24 cellular contexts compared by ENCODE assay signal in genomic region chr12:109652233-109652772, GRCh38.
DNase-seq lines count a peak whose midpoint lies in the region; ATAC-seq, FAIRE-seq and TF ChIP-seq lines count a peak whose summit lies in the region.
"Had no signal": no experiment of that assay in that cellular context is flagged by ENCODE, and none has a peak within 500 bp of the region (broad histone marks: within the 10 kb centered on the region; RNA-seq: fewer than 3 reads in every experiment).

No MANE protein-coding gene starts in this region.

- peaks cover 12 to 13% of the 10 kb centered on the region in 2 donors for H3K27me3 Mint-ChIP-seq in natural killer cell treated with Interleukin-12 subunit alpha and Interleukin-12 subunit beta and Interleukin-15 and Interleukin-18, amount 100 ng/mL, for 72 hours
- H3K27me3 Mint-ChIP-seq in natural killer cell (ENCODE audit: low read depth in 2 of 2): peaks cover 3 to 7% of the 10 kb centered on the region in 2 donors

- intact Hi-C loops in natural killer cell (cut with micrococcal nuclease): no loop called here
- intact Hi-C loops in K562 (cut with micrococcal nuclease): no loop called here
- intact Hi-C loops in spleen (cut with DNase I; ENCODE audit: low total_unique reads): no loop called here
- intact Hi-C loops in left lung (cut with DNase I): no loop called here

- POLR2A ChIA-PET in K562 (lab: Yijun Ruan, JAX): no interaction called here

- FAIRE-seq in K562 (lab: Jason Lieb, UNC): no peak
- FAIRE-seq: A204.1, GM12891, GM18507, H54 had no signal

- H2AFZ ChIP-seq in K562 (ENCODE audit: low read depth, low read length): no peak overlapping the region

- H3K4me1 ChIP-seq in K562 (replicated peaks in 1 of 2; ENCODE audit: control insufficient read depth in 2 of 2, insufficient read depth in 2 of 2, low read length in 2 of 2) (no peaks in the 10 kb centered on the region), spleen (no peaks in the 10 kb centered on the region), left lung (no peaks in the 10 kb centered on the region)

- 0% methylated on average over 5 of the region's 5 CpGs for WGBS in K562 (ENCODE audit: insufficient coverage, low coverage, missing lambda C conversion rate)
- WGBS in spleen, 5 donors: 75 to 87% (median 81%) methylated on average over 5 of the region's 5 CpGs

- no peaks in the 10 kb centered on the region for H3K9me1 ChIP-seq in K562 (ENCODE audit: control insufficient read depth, insufficient read depth, low read length)

- H3K9me3 Mint-ChIP-seq in natural killer cell treated with Interleukin-12 subunit alpha and Interleukin-12 subunit beta and Interleukin-15 and Interleukin-18, amount 100 ng/mL, for 72 hours: no peaks in the 10 kb centered on the region
- no peaks in the 10 kb centered on the region for H3K9me3 Mint-ChIP-seq in natural killer cell
- H3K9me3 Mint-ChIP-seq: CD14-positive monocyte; CD4-positive, alpha-beta T cell; CD8-positive, alpha-beta memory T cell had no signal

- no peak for TF ChIP-seq RAD21 in K562 (CRISPR knock-in tag; conservative IDR thresholded peaks at IDR 0.05 in 1 of 2, IDR thresholded peaks at IDR 0.05 in 1 of 2)

- no peaks in the 10 kb centered on the region for H3K36me3 Mint-ChIP-seq in natural killer cell treated with Interleukin-12 subunit alpha and Interleukin-12 subunit beta and Interleukin-15 and Interleukin-18, amount 100 ng/mL, for 72 hours
- H3K36me3 Mint-ChIP-seq in natural killer cell: no peaks in the 10 kb centered on the region
- H3K36me3 Mint-ChIP-seq: CD14-positive monocyte had no signal

- DNase-seq in NCI-H2107 treated with DMSO at 0.1 percent for 48 hours (lab: John Stamatoyannopoulos, UW; ENCODE audit: unreplicated experiment): peak; percentile 49
- DNase-seq in NCI-H2107 (lab: John Stamatoyannopoulos, UW): no peak
- peak; percentile 8 for DNase-seq in natural killer cell treated with Interleukin-12 subunit alpha and Interleukin-12 subunit beta and Interleukin-15 and Interleukin-18, amount 100 ng/mL, for 72 hours (ENCODE audit: low spot score)
- no peak for DNase-seq in natural killer cell
- no peak for DNase-seq in K562 (ENCODE audit: extremely low read depth in 1 of 4, low spot score in 3 of 4)
- peak; percentile 9 for DNase-seq in spleen
- DNase-seq in KG1 (lab: John Stamatoyannopoulos, UW): no peak
- DNase-seq in left lung: no peak
- DNase-seq: Calu3; CD4-positive, alpha-beta T cell; CD8-positive, alpha-beta memory T cell; DMS53; DMS79 treated with DMSO at 0.1 percent for 48 hours; GF-D8; GOT3 had no signal

- no peaks in the 10 kb centered on the region for H3K79me2 ChIP-seq in K562 (ENCODE audit: control insufficient read depth, insufficient read depth, low read length)

- H3K9me3 ChIP-seq in K562 (replicated peaks; ENCODE audit: control insufficient read depth, insufficient read depth, low read depth, low read length) (no peaks in the 10 kb centered on the region), spleen (no peaks in the 10 kb centered on the region), left lung (no peaks in the 10 kb centered on the region)
- H3K9me3 ChIP-seq: BLaER1 treated with 17β-estradiol and CSF1 and Interleukin-3, amounts not matched to agents 10 nM and 100 nM; HAP-1 had no signal

- H3K27ac ChIP-seq in K562 (ENCODE audit: extremely low read depth, low read depth, low read length): no peak overlapping the region
- H3K27ac ChIP-seq in spleen: no peak overlapping the region
- H3K27ac ChIP-seq in left lung: no peak overlapping the region
- H3K27ac ChIP-seq: 22Rv1; BLaER1 treated with 17β-estradiol and CSF1 and Interleukin-3, amounts not matched to agents 10 nM and 100 nM had no signal

- H3K4me1 Mint-ChIP-seq in natural killer cell treated with Interleukin-12 subunit alpha and Interleukin-12 subunit beta and Interleukin-15 and Interleukin-18, amount 100 ng/mL, for 72 hours (ENCODE audit: low read depth in 2 of 2): no peaks in the 10 kb centered on the region
- no peaks in the 10 kb centered on the region for H3K4me1 Mint-ChIP-seq in natural killer cell
- H3K4me1 Mint-ChIP-seq: B cell; CD14-positive monocyte; CD8-positive, alpha-beta memory T cell had no signal

- H3K36me3 ChIP-seq in K562 (ENCODE audit: control insufficient read depth, insufficient read depth, low read length) (no peaks in the 10 kb centered on the region), spleen (no peaks in the 10 kb centered on the region), left lung (no peaks in the 10 kb centered on the region)
- H3K36me3 ChIP-seq: BLaER1 treated with 17β-estradiol and CSF1 and Interleukin-3, amounts not matched to agents 10 nM and 100 nM; HAP-1 had no signal

- H4K20me1 ChIP-seq in K562 (replicated peaks; ENCODE audit: control insufficient read depth, insufficient read depth, low read length): peaks cover 19% of the 10 kb centered on the region; the same call in 1 of the 2 replicates
- H4K20me1 ChIP-seq: BLaER1 treated with 17β-estradiol and CSF1 and Interleukin-3, amounts not matched to agents 10 nM and 100 nM had no signal

- no peak for TF ChIP-seq EP300 in K562 (IDR thresholded peaks at IDR 0.05; ENCODE audit: low read length)

- no peak overlapping the region for H3K9ac ChIP-seq in K562 (ENCODE audit: insufficient read depth in 1 of 2, low read depth in 2 of 2, low read length in 2 of 2)
- H3K9ac ChIP-seq: BLaER1 treated with 17β-estradiol and CSF1 and Interleukin-3, amounts not matched to agents 10 nM and 100 nM had no signal

- in situ Hi-C loops in K562 (cut with MboI): no loop called here

- no TSS peak for BruUV-seq in K562 (replicated peaks; lab: Mats Ljungman, UMichigan)

- no peak overlapping the region for H3K4me3 ChIP-seq in K562
- no peak overlapping the region for H3K4me3 ChIP-seq in spleen
- no peak overlapping the region for H3K4me3 ChIP-seq in left lung
- H3K4me3 ChIP-seq: BLaER1 treated with 17β-estradiol and CSF1 and Interleukin-3, amounts not matched to agents 10 nM and 100 nM; HAP-1 had no signal

- H3K27me3 ChIP-seq in K562 (ENCODE audit: control insufficient read depth in 2 of 2, insufficient read depth in 2 of 2, low read length in 2 of 2) (peaks cover 23 to 86% of the 10 kb centered on the region in 2 experiments; a peak in 4 of 5 replicates), spleen (replicated peaks in 1 of 7) (peaks cover 0 to 50% (median 0%) of the 10 kb centered on the region in 7 donors), left lung (peaks cover 0 to 69% of the 10 kb centered on the region in 2 donors)
- H3K27me3 ChIP-seq: BLaER1 treated with 17β-estradiol and CSF1 and Interleukin-3, amounts not matched to agents 10 nM and 100 nM had no signal

- ATAC-seq in natural killer cell treated with Interleukin-12 subunit alpha and Interleukin-12 subunit beta and Interleukin-15 and Interleukin-18, amount 100 ng/mL, for 72 hours: no peak
- ATAC-seq in natural killer cell (no peak), K562 (no peak), left lung (no peak)

- no peak overlapping the region for H3K27ac Mint-ChIP-seq in natural killer cell treated with Interleukin-12 subunit alpha and Interleukin-12 subunit beta and Interleukin-15 and Interleukin-18, amount 100 ng/mL, for 72 hours
- no peak overlapping the region for H3K27ac Mint-ChIP-seq in natural killer cell
- H3K27ac Mint-ChIP-seq: B cell; CD4-positive, alpha-beta T cell; CD8-positive, alpha-beta memory T cell had no signal

- no peak overlapping the region for H3K4me2 ChIP-seq in K562 (ENCODE audit: insufficient read depth, low read length)
- H3K4me2 ChIP-seq: BLaER1 treated with 17β-estradiol and CSF1 and Interleukin-3, amounts not matched to agents 10 nM and 100 nM had no signal

- TF ChIP-seq CTCF in natural killer cell (IDR thresholded peaks at IDR 0.05) (no peak), K562 (IDR thresholded peaks at IDR 0.05 in 2 of 3, conservative IDR thresholded peaks at IDR 0.05 in 1 of 3; ENCODE audit: insufficient read depth in 2 of 3, low read depth in 1 of 3, low read length in 3 of 3) (no peak), spleen (IDR thresholded peaks at IDR 0.05 in 8 of 11, conservative IDR thresholded peaks at IDR 0.05 in 3 of 11) (no peak), left lung (IDR thresholded peaks at IDR 0.05) (no peak)

- CTCF ChIA-PET in K562 (lab: Yijun Ruan, JAX; ENCODE audit: low intra/inter-chr PET ratio): no interaction called here

- no peak overlapping the region for H3K4me3 Mint-ChIP-seq in natural killer cell treated with Interleukin-12 subunit alpha and Interleukin-12 subunit beta and Interleukin-15 and Interleukin-18, amount 100 ng/mL, for 72 hours
- no peak overlapping the region for H3K4me3 Mint-ChIP-seq in natural killer cell
- H3K4me3 Mint-ChIP-seq: B cell; CD4-positive, alpha-beta T cell; CD8-positive, alpha-beta memory T cell had no signal

- TF ChIP-seq POLR2A in K562 (conservative IDR thresholded peaks at IDR 0.05) (no peak), spleen (IDR thresholded peaks at IDR 0.05) (no peak)

TF ChIP-seq in K562, 482 proteins besides CTCF, POLR2A, EP300 and RAD21 (continues in another document):
- no peak for TF ChIP-seq RCOR1 (IDR thresholded peaks at IDR 0.05; ENCODE audit: borderline replicate concordance in 1 of 2, low read depth in 2 of 2, low read length in 2 of 2)
- TF ChIP-seq MAFK (IDR thresholded peaks at IDR 0.05; ENCODE audit: low read length): no peak
- TF ChIP-seq, protein P1, sequence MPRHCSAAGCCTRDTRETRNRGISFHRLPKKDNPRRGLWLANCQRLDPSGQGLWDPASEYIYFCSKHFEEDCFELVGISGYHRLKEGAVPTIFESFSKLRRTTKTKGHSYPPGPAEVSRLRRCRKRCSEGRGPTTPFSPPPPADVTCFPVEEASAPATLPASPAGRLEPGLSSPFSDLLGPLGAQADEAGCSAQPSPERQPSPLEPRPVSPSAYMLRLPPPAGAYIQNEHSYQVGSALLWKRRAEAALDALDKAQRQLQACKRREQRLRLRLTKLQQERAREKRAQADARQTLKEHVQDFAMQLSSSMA (CRISPR knock-in tag; IDR thresholded peaks at IDR 0.05): no peak
- peak; percentile 47; the same call in 1 of the 2 replicates for TF ChIP-seq SMARCA5 (IDR thresholded peaks at IDR 0.05)
- TF ChIP-seq SUPT5H (IDR thresholded peaks at IDR 0.05): no peak
- TF ChIP-seq TEAD2 (tag; IDR thresholded peaks at IDR 0.05): no peak
- no peak for TF ChIP-seq SRSF9 (IDR thresholded peaks at IDR 0.05; ENCODE audit: borderline replicate concordance, low read depth, low read length)
- peak; percentile 73; the same call in 1 of the 2 replicates for TF ChIP-seq BCOR (IDR thresholded peaks at IDR 0.05)
- TF ChIP-seq FOXA3 (CRISPR knock-in tag; conservative IDR thresholded peaks at IDR 0.05 in 1 of 2, IDR thresholded peaks at IDR 0.05 in 1 of 2): no peak
- peak; percentile 75; the same call in 1 of the 2 replicates for TF ChIP-seq ZKSCAN8 (CRISPR knock-in tag; IDR thresholded peaks at IDR 0.05)
- TF ChIP-seq MECOM (CRISPR knock-in tag; IDR thresholded peaks at IDR 0.05): no peak
- no peak for TF ChIP-seq CXXC5 (CRISPR knock-in tag; IDR thresholded peaks at IDR 0.05)
- no peak for TF ChIP-seq ZFX (CRISPR knock-in tag; IDR thresholded peaks at IDR 0.05)
- TF ChIP-seq ZFP36 (IDR thresholded peaks at IDR 0.05; ENCODE audit: low read depth, low read length, partially characterized antibody): peak; percentile 9
- TF ChIP-seq ARHGAP35 (IDR thresholded peaks at IDR 0.05; ENCODE audit: partially characterized antibody): no peak
- no peak for TF ChIP-seq MAZ (CRISPR knock-in tag; conservative IDR thresholded peaks at IDR 0.05 in 1 of 2, IDR thresholded peaks at IDR 0.05 in 1 of 2)

Comparison
In these comparisons a context has a peak if more than half of its experiments do, and no peak if none do; other contexts are left out.
1. DNase-seq: peak in NCI-H2107 treated with DMSO at 0.1 percent for 48 hours (single experiment), natural killer cell treated with Interleukin-12 subunit alpha and Interleukin-12 subunit beta and Interleukin-15 and Interleukin-18, amount 100 ng/mL, for 72 hours (single experiment) and spleen (single experiment); none in NCI-H2107 (single experiment), natural killer cell (single experiment), K562 (0 of 4), KG1 (single experiment) and left lung (0 of 2).